Comparison of ENCODE assay signal across 8 cellular contexts in genomic region chr1:155232001-155232978, GRCh38. TPM values are rescaled to one million over a fixed set of nuclear protein-coding genes. Genes with fewer than 3 reads are reported as not detected.
DNase-seq lines count a peak whose midpoint lies in the region; ATAC-seq, FAIRE-seq and TF ChIP-seq lines count a peak whose summit lies in the region.
"Not testable (repeated sequence)": the region's sequence is repeated elsewhere in the genome, so short reads cannot be mapped to it uniquely, and the experiment has no call there.

No MANE protein-coding gene starts in this region.

- peak overlapping the region; percentile 64 for H3K27ac Mint-ChIP-seq in astrocyte (ENCODE audit: unreplicated experiment)
- H3K27ac Mint-ChIP-seq in nephron, result peak overlapping the region; percentile 89 to 99 (median 98)

- H3K9me3 Mint-ChIP-seq in astrocyte (ENCODE audit: unreplicated experiment); nephron: not testable (repeated sequence)

- dilution Hi-C loops in endothelial cell of umbilical vein (cut with MboI; ENCODE audit: extremely low pct_ligation_motif_present, low sequenced_read_pairs), result not testable (repeated sequence)

- intact Hi-C loops in endothelial cell of umbilical vein (cut with micrococcal nuclease); left ventricle myocardium inferior (cut with micrococcal nuclease): not testable (repeated sequence)

- H3K27me3 ChIP-seq in astrocyte (ENCODE audit: insufficient read depth, low read length); endothelial cell of umbilical vein (ENCODE audit: control insufficient read depth in 2 of 2, insufficient read depth in 2 of 2, low read length in 2 of 2); left ventricle myocardium inferior (ENCODE audit: low read depth); rectal smooth muscle tissue (ENCODE audit: control insufficient read depth, insufficient read depth, low read length); thoracic aorta (replicated peaks; ENCODE audit: insufficient read depth): not testable (repeated sequence)

- DNase-seq in AG08395 (ENCODE audit: low spot score) (peak; percentile 24), astrocyte (ENCODE audit: low read depth) (peak; percentile 66), endothelial cell of umbilical vein (ENCODE audit: low read depth, low spot score) (peak; percentile 88)
- DNase-seq in RWPE1 (ENCODE audit: low spot score); left ventricle myocardium inferior; thoracic aorta (ENCODE audit: low spot score): not testable (repeated sequence)

- POLR2A ChIA-PET in RWPE1 (lab: Yijun Ruan, JAX; ENCODE audit: low non-redundant PET), result interaction anchor here (0.6 kb wide), 1 partner anchor 9 kb away, joined by 3 read pairs; no protein-coding TSS in a partner anchor
- POLR2A ChIA-PET in endothelial cell of umbilical vein (lab: Charles Lee), result not testable (repeated sequence)

- not testable (repeated sequence) for FAIRE-seq in astrocyte (lab: Jason Lieb, UNC)
- FAIRE-seq in endothelial cell of umbilical vein (lab: Jason Lieb, UNC), result peak; percentile 75

- H3K4me2 ChIP-seq in astrocyte (ENCODE audit: low read length), result peak overlapping the region; percentile 48
- not testable (repeated sequence) for H3K4me2 ChIP-seq in endothelial cell of umbilical vein (ENCODE audit: insufficient read depth, low read length)

- not testable (repeated sequence) for ATAC-seq in thoracic aorta (ENCODE audit: insufficient number of reproducible peaks, low FRiP score, low read depth)

- H3K9me3 ChIP-seq in astrocyte (ENCODE audit: insufficient read depth, low read depth, low read length); endothelial cell of umbilical vein (replicated peaks; ENCODE audit: control insufficient read depth, insufficient read depth, low read length); left ventricle myocardium inferior (replicated peaks); thoracic aorta: not testable (repeated sequence)

- BruUV-seq in endothelial cell of umbilical vein (replicated peaks; lab: Mats Ljungman, UMichigan), result TSS peak; percentile 3

- peaks cover 10% of the 10 kb centered on the region for H3K4me1 Mint-ChIP-seq in astrocyte (ENCODE audit: low read depth, unreplicated experiment)
- H3K4me1 Mint-ChIP-seq in nephron, result peaks cover 16% of the 10 kb centered on the region

- H3K79me2 ChIP-seq in astrocyte (ENCODE audit: insufficient read depth, low read length); endothelial cell of umbilical vein (ENCODE audit: control insufficient read depth, insufficient read depth, low read length): not testable (repeated sequence)

- H3K4me3 ChIP-seq in astrocyte (ENCODE audit: insufficient read depth, low read depth, low read length); endothelial cell of umbilical vein (replicated peaks in 1 of 3; ENCODE audit: insufficient read depth in 1 of 3, low read depth in 1 of 3, low read length in 3 of 3); left ventricle myocardium inferior; rectal smooth muscle tissue (ENCODE audit: low read length); thoracic aorta: not testable (repeated sequence)

- H3K36me3 Mint-ChIP-seq in astrocyte (ENCODE audit: low read depth, unreplicated experiment), result peaks cover 16% of the 10 kb centered on the region
- peaks cover 14% of the 10 kb centered on the region for H3K36me3 Mint-ChIP-seq in nephron (ENCODE audit: low read depth)

- H3K36me3 ChIP-seq in astrocyte (ENCODE audit: insufficient read depth, low read length); endothelial cell of umbilical vein (ENCODE audit: control insufficient read depth in 2 of 2, extremely low read depth in 1 of 2, insufficient read depth in 2 of 2, low read length in 2 of 2); rectal smooth muscle tissue (ENCODE audit: control insufficient read depth, insufficient read depth, low read length); thoracic aorta: not testable (repeated sequence)
- H3K36me3 ChIP-seq in left ventricle myocardium inferior, result peaks cover 17% of the 10 kb centered on the region

- H3K9ac ChIP-seq in astrocyte (ENCODE audit: low read length), result peak overlapping the region; percentile 43
- not testable (repeated sequence) for H3K9ac ChIP-seq in endothelial cell of umbilical vein (replicated peaks; ENCODE audit: extremely low read depth, insufficient read depth, low read length); rectal smooth muscle tissue (ENCODE audit: low read length)

- not testable (repeated sequence) for H4K20me1 ChIP-seq in astrocyte (ENCODE audit: insufficient read depth, low read length); endothelial cell of umbilical vein (replicated peaks; ENCODE audit: control insufficient read depth, extremely low read depth, insufficient read depth, low read length)

- H3K4me1 ChIP-seq in astrocyte (ENCODE audit: insufficient read depth, low read length), result peaks cover 23% of the 10 kb centered on the region
- not testable (repeated sequence) for H3K4me1 ChIP-seq in endothelial cell of umbilical vein (ENCODE audit: control insufficient read depth, extremely low read depth, insufficient read depth, low read length); left ventricle myocardium inferior
- H3K4me1 ChIP-seq in rectal smooth muscle tissue (ENCODE audit: control insufficient read depth, insufficient read depth, low read length), result peaks cover 18% of the 10 kb centered on the region
- peaks cover 18 to 25% of the 10 kb centered on the region in 2 donors for H3K4me1 ChIP-seq in thoracic aorta (ENCODE audit: control insufficient read depth in 1 of 2, low read depth in 2 of 2)

- not testable (repeated sequence) for H3K4me3 Mint-ChIP-seq in astrocyte (ENCODE audit: unreplicated experiment)
- peak overlapping the region in 2 of 3 experiments; percentile 58 to 74 for H3K4me3 Mint-ChIP-seq in nephron

- TF ChIP-seq CTCF in RWPE1 (conservative IDR thresholded peaks at IDR 0.05; ENCODE audit: low read depth); astrocyte (IDR thresholded peaks at IDR 0.05; ENCODE audit: insufficient read depth, low read depth, low read length); endothelial cell of umbilical vein (IDR thresholded peaks at IDR 0.05; ENCODE audit: extremely low read depth in 1 of 2, insufficient read depth in 1 of 2, low read depth in 1 of 2, low read length in 2 of 2); left ventricle myocardium inferior (IDR thresholded peaks at IDR 0.05; ENCODE audit: borderline replicate concordance); nephron (IDR thresholded peaks at IDR 0.05; ENCODE audit: unreplicated experiment in 3 of 3); thoracic aorta (IDR thresholded peaks at IDR 0.05): not testable (repeated sequence)

- TF ChIP-seq POLR2A in endothelial cell of umbilical vein (IDR thresholded peaks at IDR 0.05; ENCODE audit: low read depth, low read length), result not testable (repeated sequence)

- H3K27ac ChIP-seq in RWPE1 (peak overlapping the region; percentile 56), astrocyte (ENCODE audit: low read depth, low read length) (peak overlapping the region; percentile 70), left ventricle myocardium inferior (replicated peaks) (peak overlapping the region; percentile 30), rectal smooth muscle tissue (ENCODE audit: low read depth, low read length) (peak overlapping the region; percentile 64), thoracic aorta (peak overlapping the region; percentile 68 to 83)
- H3K27ac ChIP-seq in endothelial cell of umbilical vein (ENCODE audit: insufficient read depth, low read depth, low read length), result not testable (repeated sequence)

- not testable (repeated sequence) for H3K27me3 Mint-ChIP-seq in astrocyte (ENCODE audit: low read depth, unreplicated experiment); nephron (ENCODE audit: low read depth)

- CTCF ChIA-PET in RWPE1 (lab: Yijun Ruan, JAX), result not testable (repeated sequence)
- CTCF ChIA-PET in endothelial cell of umbilical vein (lab: Charles Lee), result interaction anchor here (0.7 to 1.2 kb wide), 5 partner anchors 8 to 59 kb away, joined by 3 to 8 read pairs (median 3); partner anchors contain the start of genes KRTCAP2 and MTX1

- H2AFZ ChIP-seq in astrocyte (ENCODE audit: low read depth, low read length), result peak overlapping the region; percentile 10
- H2AFZ ChIP-seq in endothelial cell of umbilical vein (ENCODE audit: low read depth, low read length), result not testable (repeated sequence)

- H3K9me1 ChIP-seq in endothelial cell of umbilical vein (replicated peaks; ENCODE audit: control insufficient read depth, extremely low read depth, insufficient read depth, low read length), result not testable (repeated sequence)

RNA-seq across cellular contexts. Expression of gene ENTREP3, which starts 23.0 kb away (rescaled TPM):
- total RNA-seq in astrocyte (51.1 and 51.7 TPM in 2 replicates), endothelial cell of umbilical vein (61.8 and 62.7 TPM in 2 replicates), left ventricle myocardium inferior (13.9 TPM), thoracic aorta (10 to 100 TPM; 14.7 to 16.1 TPM)
- 26.6 and 27.4 TPM in 2 replicates for polyA plus RNA-seq in endothelial cell of umbilical vein
- 20.3 and 26.1 TPM in 2 replicates for polyA plus RNA-seq in endothelial cell of umbilical vein (2011; cell fraction: cytosol; rRNA removed)
- 23.2 and 24.1 TPM in 2 replicates for polyA plus RNA-seq in endothelial cell of umbilical vein (2011; cell fraction: nucleus; rRNA removed)
- 36.0 and 43.1 TPM in 2 replicates for polyA plus RNA-seq in endothelial cell of umbilical vein (2012)
- polyA minus RNA-seq in endothelial cell of umbilical vein, result 12.0 and 12.6 TPM in 2 replicates
- polyA minus RNA-seq in endothelial cell of umbilical vein (2011; cell fraction: cytosol; rRNA and poly(A)+ RNA removed), result 15.0 TPM
- 7.2 and 7.4 TPM in 2 replicates for polyA minus RNA-seq in endothelial cell of umbilical vein (2011; cell fraction: nucleus; rRNA and poly(A)+ RNA removed)

RNA-seq across cellular contexts. Expression of gene MTX1, which starts 23.8 kb away (rescaled TPM):
- 39.8 and 41.8 TPM in 2 replicates for total RNA-seq in astrocyte
- 49.1 and 53.0 TPM in 2 replicates for total RNA-seq in endothelial cell of umbilical vein
- polyA plus RNA-seq in endothelial cell of umbilical vein, result 109 and 137 TPM in 2 replicates
- polyA plus RNA-seq in endothelial cell of umbilical vein (2011; cell fraction: cytosol; rRNA removed), result 83.3 and 90.2 TPM in 2 replicates
- 45.5 and 50.8 TPM in 2 replicates for polyA plus RNA-seq in endothelial cell of umbilical vein (2011; cell fraction: nucleus; rRNA removed)
- 56.9 and 61.7 TPM in 2 replicates for polyA plus RNA-seq in endothelial cell of umbilical vein (2012)
- polyA minus RNA-seq in endothelial cell of umbilical vein, result 44.4 and 56.0 TPM in 2 replicates
- 63.1 TPM for polyA minus RNA-seq in endothelial cell of umbilical vein (2011; cell fraction: cytosol; rRNA and poly(A)+ RNA removed)
- 14.8 and 20.2 TPM in 2 replicates for polyA minus RNA-seq in endothelial cell of umbilical vein (2011; cell fraction: nucleus; rRNA and poly(A)+ RNA removed)
- 18.0 TPM for total RNA-seq in left ventricle myocardium inferior
- 10 to 100 TPM; 21.7 to 22.9 TPM for total RNA-seq in thoracic aorta

RNA-seq across cellular contexts. Expression of gene THBS3, which starts 24.6 kb away (rescaled TPM):
- 153 and 162 TPM in 2 replicates for total RNA-seq in astrocyte
- 22.4 and 23.6 TPM in 2 replicates for total RNA-seq in endothelial cell of umbilical vein
- polyA plus RNA-seq in endothelial cell of umbilical vein, result 25.7 and 29.4 TPM in 2 replicates
- polyA plus RNA-seq in endothelial cell of umbilical vein (2011; cell fraction: cytosol; rRNA removed), result 11.5 and 13.1 TPM in 2 replicates
- polyA plus RNA-seq in endothelial cell of umbilical vein (2011; cell fraction: nucleus; rRNA removed), result 134 and 168 TPM in 2 replicates
- 18.6 and 32.2 TPM in 2 replicates for polyA plus RNA-seq in endothelial cell of umbilical vein (2012)
- polyA minus RNA-seq in endothelial cell of umbilical vein, result 30.1 and 36.1 TPM in 2 replicates
- 2.7 TPM for polyA minus RNA-seq in endothelial cell of umbilical vein (2011; cell fraction: cytosol; rRNA and poly(A)+ RNA removed)
- polyA minus RNA-seq in endothelial cell of umbilical vein (2011; cell fraction: nucleus; rRNA and poly(A)+ RNA removed), result 23.8 and 26.1 TPM in 2 replicates
- 7.2 TPM for total RNA-seq in left ventricle myocardium inferior
- total RNA-seq in thoracic aorta, result 10 to 100 TPM; 45.3 to 81.6 TPM

RNA-seq across cellular contexts. Expression of gene SCAMP3, which starts 29.9 kb away (rescaled TPM):
- total RNA-seq in astrocyte (68.9 and 70.3 TPM in 2 replicates), endothelial cell of umbilical vein (80.1 and 80.8 TPM in 2 replicates), left ventricle myocardium inferior (57.1 TPM), thoracic aorta (10 to 100 TPM; 32.5 to 50.2 TPM)
- 306 and 342 TPM in 2 replicates for polyA plus RNA-seq in endothelial cell of umbilical vein
- 157 and 171 TPM in 2 replicates for polyA plus RNA-seq in endothelial cell of umbilical vein (2011; cell fraction: cytosol; rRNA removed)
- 76.5 and 78.5 TPM in 2 replicates for polyA plus RNA-seq in endothelial cell of umbilical vein (2011; cell fraction: nucleus; rRNA removed)
- 76.7 and 82.9 TPM in 2 replicates for polyA plus RNA-seq in endothelial cell of umbilical vein (2012)
- polyA minus RNA-seq in endothelial cell of umbilical vein, result 125 and 131 TPM in 2 replicates
- 87.9 TPM for polyA minus RNA-seq in endothelial cell of umbilical vein (2011; cell fraction: cytosol; rRNA and poly(A)+ RNA removed)
- polyA minus RNA-seq in endothelial cell of umbilical vein (2011; cell fraction: nucleus; rRNA and poly(A)+ RNA removed), result 22.5 and 23.7 TPM in 2 replicates

RNA-seq across cellular contexts. Expression of gene CLK2, which starts 41.0 kb away (rescaled TPM):
- 31.7 and 36.1 TPM in 2 replicates for total RNA-seq in astrocyte
- total RNA-seq in endothelial cell of umbilical vein, result 61.7 and 69.1 TPM in 2 replicates
- 80.9 and 84.8 TPM in 2 replicates for polyA plus RNA-seq in endothelial cell of umbilical vein
- polyA plus RNA-seq in endothelial cell of umbilical vein (2011; cell fraction: cytosol; rRNA removed), result 24.4 and 27.0 TPM in 2 replicates
- polyA plus RNA-seq in endothelial cell of umbilical vein (2011; cell fraction: nucleus; rRNA removed), result 560 and 582 TPM in 2 replicates
- 32.4 and 34.0 TPM in 2 replicates for polyA plus RNA-seq in endothelial cell of umbilical vein (2012)
- polyA minus RNA-seq in endothelial cell of umbilical vein, result 83.6 and 98.2 TPM in 2 replicates
- polyA minus RNA-seq in endothelial cell of umbilical vein (2011; cell fraction: cytosol; rRNA and poly(A)+ RNA removed), result 24.1 TPM
- 100 and 109 TPM in 2 replicates for polyA minus RNA-seq in endothelial cell of umbilical vein (2011; cell fraction: nucleus; rRNA and poly(A)+ RNA removed)
- 18.1 TPM for total RNA-seq in left ventricle myocardium inferior
- 10 to 100 TPM; 26.9 to 50.7 TPM for total RNA-seq in thoracic aorta
